Comparison of ENCODE assay signal across 14 cellular contexts in the genomic region with DNA sequence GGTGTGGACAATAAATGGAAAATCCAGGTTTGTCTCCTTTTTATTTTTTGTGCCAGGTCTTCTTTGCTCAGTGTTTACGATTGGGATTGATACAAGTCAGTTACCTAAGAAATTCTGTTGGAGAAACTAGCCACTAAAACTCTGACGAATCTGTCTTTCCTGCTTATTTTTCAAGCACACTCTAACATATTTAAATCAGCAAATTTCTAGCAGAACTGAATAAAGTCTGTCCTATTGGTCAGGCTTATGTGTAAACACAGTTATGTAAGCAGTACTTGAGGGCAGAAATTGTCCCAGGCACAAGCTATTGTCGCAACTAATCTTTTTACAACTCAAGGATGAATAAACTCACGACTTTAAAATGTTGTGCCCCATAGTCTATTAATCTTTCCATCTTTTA. TPM values are rescaled to one million over a fixed set of nuclear protein-coding genes. Genes with fewer than 3 reads are reported as not detected.
DNase-seq lines count a peak whose midpoint lies in the region; ATAC-seq and TF ChIP-seq lines count a peak whose summit lies in the region.
"Had no signal": no experiment of that assay in that cellular context is flagged by ENCODE, and none has a peak within 500 bp of the region (broad histone marks: within the 10 kb centered on the region; RNA-seq: fewer than 3 reads in every experiment).

No MANE protein-coding gene starts in this region.

- H3K14ac ChIP-seq in trophoblast cell (ENCODE audit: low read length) = no peak overlapping the region
- H3K14ac ChIP-seq in H9 (ENCODE audit: insufficient read depth, low read length) = no peak overlapping the region

- H3K9me3 ChIP-seq in endocrine pancreas (ENCODE audit: control insufficient read depth, low read length) = no peaks in the 10 kb centered on the region
- no peaks in the 10 kb centered on the region for H3K9me3 ChIP-seq in lower lobe of right lung
- peaks cover 3% of the 10 kb centered on the region for H3K9me3 ChIP-seq in trophoblast cell (ENCODE audit: insufficient read depth, low read depth, low read length)
- H3K9me3 ChIP-seq in H9 (ENCODE audit: control insufficient read depth, low read depth, low read length) = no peaks in the 10 kb centered on the region
- H3K9me3 ChIP-seq: BLaER1 had no signal

- H2BK120ac ChIP-seq in trophoblast cell (ENCODE audit: insufficient read depth, low read length, poor library complexity) = no peak overlapping the region
- no peak overlapping the region for H2BK120ac ChIP-seq in H9 (ENCODE audit: low read depth, low read length, poor library complexity, severe bottlenecking)

- intact Hi-C loops in lower lobe of right lung (cut with DNase I) = no loop called here

- peaks cover 30 to 55% of the 10 kb centered on the region in 2 experiments for H3K4me1 Mint-ChIP-seq in H9

- H3K9ac ChIP-seq in endocrine pancreas (ENCODE audit: control insufficient read depth, insufficient read depth, low read length) (no peak overlapping the region), trophoblast cell (ENCODE audit: low read length) (no peak overlapping the region), H9 (ENCODE audit: extremely low read depth, insufficient read length, low read length) (no peak overlapping the region)
- H3K9ac ChIP-seq: BLaER1 had no signal

- H2AK5ac ChIP-seq in trophoblast cell (ENCODE audit: low read length) (no peak overlapping the region), H9 (ENCODE audit: insufficient read length, low read length) (no peak overlapping the region)

- peak; percentile 59 to 83 for ATAC-seq in lower lobe of right lung

- peaks cover 3% of the 10 kb centered on the region for H3K27me3 Mint-ChIP-seq in H9 (ENCODE audit: low read depth)

- H2BK5ac ChIP-seq in trophoblast cell (ENCODE audit: low read depth, low read length, poor library complexity) (no peak overlapping the region), H9 (ENCODE audit: insufficient read length, low read length) (no peak overlapping the region)

- H4K8ac ChIP-seq in trophoblast cell (ENCODE audit: low read depth, low read length) = no peak overlapping the region
- no peak overlapping the region for H4K8ac ChIP-seq in H9 (replicated peaks; ENCODE audit: insufficient read length, low read depth, low read length)

- H3K56ac ChIP-seq in H9 (ENCODE audit: insufficient read length, low read depth, low read length) = no peak overlapping the region

- peak; percentile 28 for DNase-seq in DMS53 (lab: John Stamatoyannopoulos, UW)
- DNase-seq in DMS53 treated with DMSO at 0.1 percent for 48 hours (lab: John Stamatoyannopoulos, UW; ENCODE audit: unreplicated experiment) = no peak
- DNase-seq in NCI-H2081 treated with DMSO at 0.1 percent for 48 hours (lab: John Stamatoyannopoulos, UW) = peak; percentile 48
- DNase-seq in lower lobe of right lung = no peak
- DNase-seq in trophoblast cell = no peak
- no peak for DNase-seq in stimulated activated CD4-positive, alpha-beta T cell treated with anti-CD3 and anti-CD28 coated beads, Interleukin-2, amount 100 ng/mL, for 24 hours
- no peak for DNase-seq in H9
- DNase-seq: 8988T, MM.1S, NCI-H446, OCI-M1 had no signal

- no peak overlapping the region for H4K12ac ChIP-seq in trophoblast cell (ENCODE audit: low read depth, low read length)

- TF ChIP-seq CTCF in lower lobe of right lung (IDR thresholded peaks at IDR 0.05) (no peak), H9 (conservative IDR thresholded peaks at IDR 0.05) (no peak)

- no peak overlapping the region for H3K18ac ChIP-seq in trophoblast cell (ENCODE audit: low read length)
- no peak overlapping the region for H3K18ac ChIP-seq in H9 (ENCODE audit: insufficient read length, low read depth, low read length)

- H3T11ph ChIP-seq in H9 (ENCODE audit: low read length) = no peak overlapping the region

- H3K4me2 ChIP-seq in trophoblast cell (ENCODE audit: low read length) (no peak overlapping the region), H9 (ENCODE audit: insufficient read depth, insufficient read length, low read length) (no peak overlapping the region)
- H3K4me2 ChIP-seq: BLaER1 had no signal

- H3K4me3 Mint-ChIP-seq in H9 = no peak overlapping the region

- no CpG with 5 or more reads among the region's 4 CpGs for WGBS in trophoblast cell (ENCODE audit: extremely low coverage, insufficient coverage, insufficient read length)
- no CpG with 5 or more reads among the region's 4 CpGs for WGBS in H9 (ENCODE audit: extremely low coverage, insufficient read length, low lambda C conversion rate)

- H2BK12ac ChIP-seq in trophoblast cell (ENCODE audit: low read length) = no peak overlapping the region
- H2BK12ac ChIP-seq in H9 (ENCODE audit: insufficient read length, low read depth, low read length) = no peak overlapping the region

- no peaks in the 10 kb centered on the region for H3K36me3 ChIP-seq in endocrine pancreas (ENCODE audit: control insufficient read depth, insufficient read depth, low read length)
- H3K36me3 ChIP-seq in lower lobe of right lung = no peaks in the 10 kb centered on the region
- no peaks in the 10 kb centered on the region for H3K36me3 ChIP-seq in trophoblast cell (ENCODE audit: control insufficient read depth in 1 of 2, insufficient read depth in 2 of 2, low read length in 2 of 2)
- H3K36me3 ChIP-seq: BLaER1 had no signal

- H4K91ac ChIP-seq in trophoblast cell (ENCODE audit: low read depth, low read length) (no peak overlapping the region), H9 (ENCODE audit: insufficient read length, low read depth, low read length) (no peak overlapping the region)

- H3K27me3 ChIP-seq in endocrine pancreas (ENCODE audit: control insufficient read depth, insufficient read depth, low read length) (no peaks in the 10 kb centered on the region), lower lobe of right lung (ENCODE audit: low read depth) (no peaks in the 10 kb centered on the region), trophoblast cell (ENCODE audit: insufficient read depth, low read length) (no peaks in the 10 kb centered on the region), H9 (ENCODE audit: insufficient read depth, low read length) (no peaks in the 10 kb centered on the region)
- H3K27me3 ChIP-seq: BLaER1 had no signal

- no peaks in the 10 kb centered on the region; a peak in 1 of 5 replicates for H3K9me3 Mint-ChIP-seq in H9

- H3K4ac ChIP-seq in trophoblast cell (ENCODE audit: low read depth, low read length) (no peak overlapping the region), H9 (ENCODE audit: low read depth, low read length) (no peak overlapping the region)

- H3K27ac ChIP-seq in lower lobe of right lung = no peak overlapping the region
- H3K27ac ChIP-seq in trophoblast cell (ENCODE audit: low read depth, low read length) = no peak overlapping the region
- no peak overlapping the region for H3K27ac ChIP-seq in H9 (ENCODE audit: insufficient read length, low read depth, low read length)
- H3K27ac ChIP-seq: BLaER1, SK-N-MC had no signal

- H3K23ac ChIP-seq in trophoblast cell (ENCODE audit: low read length) = no peak overlapping the region
- H3K23ac ChIP-seq in H9 (ENCODE audit: insufficient read length, low read depth, low read length) = no peak overlapping the region

- H3K36me3 Mint-ChIP-seq in H9 (ENCODE audit: insufficient read depth in 1 of 3, low read depth in 3 of 3) = no peaks in the 10 kb centered on the region

- H2AFZ ChIP-seq in trophoblast cell (ENCODE audit: insufficient read depth, low read length, poor library complexity) = no peak overlapping the region
- H2AFZ ChIP-seq in H9 (ENCODE audit: low read length) = no peak overlapping the region

- H3K79me2 ChIP-seq in trophoblast cell (ENCODE audit: control insufficient read depth, insufficient read depth, low read length, poor library complexity) (no peaks in the 10 kb centered on the region), H9 (ENCODE audit: insufficient read depth, low read length) (no peaks in the 10 kb centered on the region)

- no peaks in the 10 kb centered on the region for H4K20me1 ChIP-seq in H9 (ENCODE audit: control insufficient read depth, insufficient read depth, insufficient read length)
- H4K20me1 ChIP-seq: BLaER1 had no signal

- H3K4me3 ChIP-seq in endocrine pancreas (ENCODE audit: control insufficient read depth, insufficient read depth, low read length) (peak overlapping the region; percentile 44), lower lobe of right lung (no peak overlapping the region), trophoblast cell (ENCODE audit: low read depth, low read length) (no peak overlapping the region)
- H3K4me3 ChIP-seq: BLaER1, SK-N-MC had no signal

- H2BK15ac ChIP-seq in H9 (ENCODE audit: low read depth, low read length) = no peak overlapping the region

- H3K27ac Mint-ChIP-seq in H9 = no peak overlapping the region

- no peak overlapping the region for H2BK20ac ChIP-seq in H9 (ENCODE audit: low read depth, low read length, poor library complexity, severe bottlenecking)

- no peak overlapping the region for H4K5ac ChIP-seq in H9 (ENCODE audit: insufficient read length, low read depth, low read length)

- H3K79me1 ChIP-seq in trophoblast cell (ENCODE audit: low read length) (no peaks in the 10 kb centered on the region), H9 (ENCODE audit: insufficient read depth, low read depth, low read length, poor library complexity, severe bottlenecking) (no peaks in the 10 kb centered on the region)

- H3K23me2 ChIP-seq in H9 (ENCODE audit: insufficient read length, low read depth, low read length, poor library complexity, severe bottlenecking) = no peaks in the 10 kb centered on the region

- peaks cover 35% of the 10 kb centered on the region for H3K4me1 ChIP-seq in endocrine pancreas (ENCODE audit: control insufficient read depth, insufficient read depth, low read length)
- H3K4me1 ChIP-seq in lower lobe of right lung = peaks cover 4% of the 10 kb centered on the region
- H3K4me1 ChIP-seq in trophoblast cell (ENCODE audit: control insufficient read depth in 1 of 2, insufficient read depth in 2 of 2, low read length in 2 of 2) = no peaks in the 10 kb centered on the region
- peaks cover 8% of the 10 kb centered on the region for H3K4me1 ChIP-seq in H9 (ENCODE audit: insufficient read depth, low read length)

RNA-seq across cellular contexts. Expression of a gene that starts 12.1 kb away (rescaled TPM):
- total RNA-seq in lower lobe of right lung (28.5 TPM), H9 (2021) (29.7 and 29.9 TPM in 2 replicates)
- 16.6 and 16.8 TPM in 2 replicates for polyA plus RNA-seq in trophoblast cell (2013)

RNA-seq across cellular contexts. Expression of a gene that starts 48.1 kb away (rescaled TPM):
- total RNA-seq in lower lobe of right lung (1.1 TPM), H9 (2021) (0.96 and 1.2 TPM in 2 replicates)
- polyA plus RNA-seq in trophoblast cell (2013) = 0.44 and 0.49 TPM in 2 replicates

Comparison
In these comparisons a context has a peak if more than half of its experiments do, and no peak if none do; other contexts are left out.
1. DNase-seq: peak in DMS53 (single experiment) and NCI-H2081 treated with DMSO at 0.1 percent for 48 hours (single experiment); none in DMS53 treated with DMSO at 0.1 percent for 48 hours (single experiment), lower lobe of right lung (single experiment), trophoblast cell (0 of 2), stimulated activated CD4-positive, alpha-beta T cell treated with anti-CD3 and anti-CD28 coated beads, Interleukin-2, amount 100 ng/mL, for 24 hours (0 of 2) and H9 (single experiment).